In genomic region chr1:71464016-71464415, GRCh38 we compare ENCODE assay signal across 24 cellular contexts.
DNase-seq lines count a peak whose midpoint lies in the region; ATAC-seq, FAIRE-seq and TF ChIP-seq lines count a peak whose summit lies in the region.
"Had no signal": no experiment of that assay in that cellular context is flagged by ENCODE, and none has a peak within 500 bp of the region (broad histone marks: within the 10 kb centered on the region; RNA-seq: fewer than 3 reads in every experiment).

No MANE protein-coding gene starts in this region.

- H3K4me3 ChIP-seq in AG09309 (ENCODE audit: control insufficient read depth, low read depth, low read length): no peak overlapping the region
- H3K4me3 ChIP-seq in foreskin fibroblast (ENCODE audit: low read depth in 1 of 2, low read length in 2 of 2): no peak overlapping the region
- H3K4me3 ChIP-seq in pancreas: no peak overlapping the region
- H3K4me3 ChIP-seq: heart right ventricle, K562, left lung, right lobe of liver had no signal

- DNase-seq in AG09309 (ENCODE audit: low read depth) (peak; percentile 7), GM04503 (ENCODE audit: low read depth) (peak; percentile 25), RKO (ENCODE audit: low spot score) (peak; percentile 11), foreskin fibroblast (peak; percentile 46 to 55), posterior cingulate gyrus (no peak), pancreas (no peak)
- DNase-seq in stimulated activated CD4-positive, alpha-beta T cell treated with anti-CD3 and anti-CD28 coated beads, Interleukin-15, amount 100 ng/mL, for 24 hours: no peak
- DNase-seq: activated CD4-positive, CD25-positive, alpha-beta regulatory T cell treated with anti-CD3 and anti-CD28 coated beads, Interleukin-2, amount 50 U/mL, for 72 hours; activated T-cell treated with anti-CD3 and anti-CD28 coated beads, Interleukin-2, amount 50 U/mL, for 1 hour; adrenal gland; Caco-2; cortex of kidney; DND-41; heart right ventricle; left lung; NCI-H1694; NCI-H2171 treated with DMSO at 0.1 percent for 48 hours; NCI-H526; right lobe of liver had no signal

- intact Hi-C loops in posterior cingulate gyrus (cut with DNase I): no loop called here
- intact Hi-C loops in pancreas (cut with DNase I): no loop called here

- H3K4me1 ChIP-seq in pancreas: no peaks in the 10 kb centered on the region
- H3K4me1 ChIP-seq: Caco-2, left lung, parathyroid adenoma, right lobe of liver had no signal

- no peak for FAIRE-seq in pancreas (lab: Jason Lieb, UNC)
- FAIRE-seq: endometrium, K562 had no signal

- no peaks in the 10 kb centered on the region for H3K36me3 ChIP-seq in pancreas
- H3K36me3 ChIP-seq: adrenal gland, heart right ventricle, left lung, right lobe of liver had no signal

- 73 to 85% methylated on average over 1 of the region's 1 CpG for WGBS in pancreas, 2 donors

- no peaks in the 10 kb centered on the region for H3K27me3 ChIP-seq in pancreas
- H3K27me3 ChIP-seq: adrenal gland, heart right ventricle, left lung, right lobe of liver had no signal

- no peak overlapping the region for H3K27ac ChIP-seq in pancreas
- H3K27ac ChIP-seq: left lung, parathyroid adenoma, right lobe of liver had no signal

- no peak for ATAC-seq in pancreas
- ATAC-seq: HCT116; K562; left lung; natural killer cell treated with Interleukin-12 subunit alpha and Interleukin-12 subunit beta and Interleukin-15 and Interleukin-18, amount 100 ng/mL, for 72 hours; right lobe of liver had no signal

- no peak for TF ChIP-seq CTCF in AG09309 (IDR thresholded peaks at IDR 0.05; ENCODE audit: control insufficient read depth, insufficient read depth, low read depth, low read length, missing control alignments)
- no peak for TF ChIP-seq CTCF in foreskin fibroblast (IDR thresholded peaks at IDR 0.05; ENCODE audit: low read depth, low read length)
- TF ChIP-seq CTCF in pancreas (IDR thresholded peaks at IDR 0.05): no peak

- H3K9me3 ChIP-seq in pancreas: no peaks in the 10 kb centered on the region
- H3K9me3 ChIP-seq: adrenal gland, Caco-2, heart right ventricle, left lung, right lobe of liver had no signal

Comparison
In these comparisons a context has a peak if more than half of its experiments do, and no peak if none do; other contexts are left out.
1. DNase-seq: peak in AG09309 (single experiment), GM04503 (single experiment), RKO (single experiment) and foreskin fibroblast (2 of 2); none in stimulated activated CD4-positive, alpha-beta T cell treated with anti-CD3 and anti-CD28 coated beads, Interleukin-15, amount 100 ng/mL, for 24 hours (single experiment), posterior cingulate gyrus (0 of 10) and pancreas (0 of 6).